Comparison of ENCODE assay signal across 17 cellular contexts in the genomic region with DNA sequence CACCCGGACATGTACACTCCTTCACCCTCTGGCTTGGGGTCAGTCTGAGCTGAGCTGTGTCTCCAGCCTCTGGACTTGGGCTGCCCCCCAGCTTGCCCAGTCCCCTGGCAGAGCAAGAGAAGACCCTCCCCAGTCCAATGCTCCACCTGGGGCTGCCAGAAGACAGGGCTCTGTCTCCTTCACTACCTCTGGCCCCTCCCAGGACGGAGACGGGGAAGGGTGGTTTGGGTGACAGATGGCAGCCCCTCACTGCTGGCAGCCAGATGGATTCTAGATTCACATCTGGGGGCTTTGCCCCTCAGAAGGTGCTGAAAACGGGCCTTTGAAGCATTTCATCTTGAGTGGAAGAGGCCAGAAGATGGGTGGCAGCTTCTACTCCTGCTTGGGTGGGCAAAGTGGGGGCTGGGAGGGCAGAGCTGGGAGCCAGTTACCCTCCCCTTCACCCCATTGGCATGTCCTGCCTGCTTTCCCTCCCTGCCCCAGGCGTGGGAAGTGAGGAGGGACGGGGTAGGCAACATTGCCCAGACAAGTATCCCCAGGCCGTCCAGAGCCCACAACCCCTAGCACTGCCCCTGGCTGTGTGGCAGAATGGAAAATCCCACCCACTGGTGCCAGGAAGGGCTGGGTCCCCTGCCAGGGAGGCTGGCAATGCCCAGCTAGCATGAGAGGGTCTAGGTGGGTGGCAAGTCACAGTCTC. TPM values are rescaled to one million over a fixed set of nuclear protein-coding genes. Genes with fewer than 3 reads are reported as not detected.
A peak's percentile ranks its signal among the peaks of the same experiment; 100 is the strongest.
DNase-seq lines count a peak whose midpoint lies in the region; ATAC-seq and TF ChIP-seq lines count a peak whose summit lies in the region.
"Had no signal": no experiment of that assay in that cellular context is flagged by ENCODE, and none has a peak within 500 bp of the region (broad histone marks: within the 10 kb centered on the region; RNA-seq: fewer than 3 reads in every experiment).

No MANE protein-coding gene starts in this region.

- H2BK120ac ChIP-seq in neuronal stem cell (ENCODE audit: low read depth, low read length): peak overlapping the region; percentile 2

- H3K27ac ChIP-seq in HCT116 (ENCODE audit: low read depth, low read length) (peak overlapping the region; percentile 27; the same call in 1 of the 2 replicates), esophagus (ENCODE audit: low read depth in 2 of 2, low read length in 1 of 2) (peak overlapping the region; percentile 16 to 19), neuronal stem cell (replicated peaks; ENCODE audit: low read length) (peak overlapping the region; percentile 57)
- H3K27ac ChIP-seq: VCaP had no signal

- H3K36me3 ChIP-seq in HCT116 (ENCODE audit: control insufficient read depth in 1 of 2, insufficient read depth in 2 of 2, low read length in 2 of 2) (no peaks in the 10 kb centered on the region), esophagus (ENCODE audit: control insufficient read depth in 2 of 2, insufficient read depth in 2 of 2, low read length in 1 of 2) (no peaks in the 10 kb centered on the region), neuronal stem cell (replicated peaks in 1 of 2; ENCODE audit: control insufficient read depth in 2 of 2, insufficient read depth in 2 of 2, low read length in 2 of 2) (peaks cover 0 to 14% of the 10 kb centered on the region in 2 donors)

- CTCF ChIA-PET in HCT116 (lab: Charles Lee): interaction anchor here (1.1 to 4.7 kb wide), 2 partner anchors 13 to 47 kb away, joined by 5 to 28 read pairs; a partner anchor contains a TSS

- POLR2A ChIA-PET in HCT116 (lab: Charles Lee): interaction anchor here (2.5 kb wide), 1 partner anchor 13 kb away, joined by 9 read pairs; a partner anchor contains a TSS

- peak overlapping the region; percentile 80 for H2BK15ac ChIP-seq in neuronal stem cell (ENCODE audit: low read length)

- H3K4me3 Mint-ChIP-seq in activated T-cell treated with anti-CD3 and anti-CD28 coated beads, Interleukin-2, amount 50 U/mL, for 24 hours: no peak overlapping the region
- H3K4me3 Mint-ChIP-seq: activated naive CD4-positive, alpha-beta T cell treated with anti-CD3 and anti-CD28 coated beads, Interleukin-2, amount 50 U/mL, for 24 hours; activated T-cell treated with anti-CD3 and anti-CD28 coated beads, Interleukin-2, amount 50 U/mL, for 4 hours; stimulated activated naive CD8-positive, alpha-beta T cell treated with anti-CD3 and anti-CD28 coated beads, Interleukin-15, Interleukin-2, amounts not matched to agents 100 ng/mL and 50 ng/mL, for 24 hours had no signal

- no TSS peak for BruUV-seq in HCT116 (replicated peaks; lab: Mats Ljungman, UMichigan)

- H3K27me3 Mint-ChIP-seq in activated T-cell treated with anti-CD3 and anti-CD28 coated beads, Interleukin-2, amount 50 U/mL, for 24 hours: peaks cover 46% of the 10 kb centered on the region

- no peaks in the 10 kb centered on the region for H3K79me2 ChIP-seq in HCT116 (ENCODE audit: insufficient read depth, low read length)

- H4K8ac ChIP-seq in neuronal stem cell (ENCODE audit: low read depth, low read length): peak overlapping the region; percentile 30

- H3K36me3 Mint-ChIP-seq in activated T-cell treated with anti-CD3 and anti-CD28 coated beads, Interleukin-2, amount 50 U/mL, for 24 hours (ENCODE audit: low read depth): no peaks in the 10 kb centered on the region
- H3K36me3 Mint-ChIP-seq: activated naive CD4-positive, alpha-beta T cell treated with anti-CD3 and anti-CD28 coated beads, Interleukin-2, amount 50 U/mL, for 24 hours had no signal

- no peak for TF ChIP-seq POLR2A in HCT116 (IDR thresholded peaks at IDR 0.05; ENCODE audit: borderline replicate concordance, extremely low read depth, insufficient read depth, insufficient read length)

- H3K9ac ChIP-seq in HCT116 (ENCODE audit: low read length) (peak overlapping the region; percentile 18; the same call in 1 of the 2 replicates), neuronal stem cell (ENCODE audit: low read depth, low read length, poor library complexity) (no peak overlapping the region)

- H2AK5ac ChIP-seq in neuronal stem cell (ENCODE audit: low read depth, low read length): peak overlapping the region; percentile 85

- H3K9me2 ChIP-seq in HCT116 (ENCODE audit: insufficient read depth): no peaks in the 10 kb centered on the region

- H3K27ac Mint-ChIP-seq in activated T-cell treated with anti-CD3 and anti-CD28 coated beads, Interleukin-2, amount 50 U/mL, for 24 hours: no peak overlapping the region
- H3K27ac Mint-ChIP-seq: activated naive CD4-positive, alpha-beta T cell treated with anti-CD3 and anti-CD28 coated beads, Interleukin-2, amount 50 U/mL, for 24 hours; endodermal cell; stimulated activated naive CD8-positive, alpha-beta T cell treated with anti-CD3 and anti-CD28 coated beads, Interleukin-15, Interleukin-2, amounts not matched to agents 100 ng/mL and 50 ng/mL, for 24 hours had no signal

- DNase-seq in HCT116 (ENCODE audit: low read depth, low spot score): no peak
- peak; percentile 62 to 91 for DNase-seq in NCI-H524 (lab: John Stamatoyannopoulos, UW)
- DNase-seq in neuronal stem cell (ENCODE audit: low spot score): no peak
- no peak for DNase-seq in NCI-H226
- no peak for DNase-seq in NCI-H2196 treated with DMSO at 0.1 percent for 48 hours (lab: John Stamatoyannopoulos, UW; ENCODE audit: unreplicated experiment)
- no peak for DNase-seq in activated T-cell treated with anti-CD3 and anti-CD28 coated beads, Interleukin-2, amount 50 U/mL, for 24 hours
- DNase-seq: activated CD4-positive, alpha-beta T cell treated with anti-CD3 and anti-CD28 coated beads, Interleukin-2, amount 50 U/mL, for 48 hours; activated T-cell treated with anti-CD3 and anti-CD28 coated beads, Interleukin-2, amount 50 U/mL, for 4 hours; hippocampal formation; NK-92 treated with Interleukin-12 subunit alpha and Interleukin-12 subunit beta, amount 100 ng/mL, for 24 hours; occipital lobe had no signal

- H3K79me1 ChIP-seq in neuronal stem cell (ENCODE audit: low read depth, low read length): no peaks in the 10 kb centered on the region

- 53 to 56% methylated on average over 7 of the region's 7 CpGs for WGBS in esophagus, 2 donors
- WGBS in neuronal stem cell (ENCODE audit: extremely low coverage in 2 of 2, insufficient read length in 2 of 2, insufficient replicate concordance in 1 of 2), 2 donors: no CpG with 5 or more reads among the region's 7 CpGs

- TF ChIP-seq CTCF in HCT116 (IDR thresholded peaks at IDR 0.05 in 2 of 3, conservative IDR thresholded peaks at IDR 0.05 in 1 of 3; ENCODE audit: borderline replicate concordance in 1 of 3, insufficient read depth in 1 of 3, low read depth in 2 of 3, low read length in 2 of 3): no peak

- H4K20me1 ChIP-seq in HCT116 (ENCODE audit: insufficient read depth): no peaks in the 10 kb centered on the region

- H3K14ac ChIP-seq in neuronal stem cell (ENCODE audit: low read length): peak overlapping the region; percentile 27

- H3K23ac ChIP-seq in neuronal stem cell (ENCODE audit: low read depth, low read length, poor library complexity): peak overlapping the region; percentile 40

- H3K9me3 ChIP-seq in HCT116 (ENCODE audit: control insufficient read depth in 1 of 2, insufficient read depth in 1 of 2, low read depth in 1 of 2, low read length in 2 of 2) (no peaks in the 10 kb centered on the region), esophagus (ENCODE audit: control insufficient read depth in 2 of 2, insufficient read depth in 1 of 2, low read depth in 1 of 2, low read length in 1 of 2) (no peaks in the 10 kb centered on the region), neuronal stem cell (replicated peaks in 1 of 2; ENCODE audit: control insufficient read depth in 2 of 2, insufficient read depth in 1 of 2, low read depth in 1 of 2, low read length in 2 of 2) (no peaks in the 10 kb centered on the region)

- H4K91ac ChIP-seq in neuronal stem cell (ENCODE audit: low read depth, low read length, poor library complexity): peak overlapping the region; percentile 68

- H2BK5ac ChIP-seq in neuronal stem cell (ENCODE audit: low read length): no peak overlapping the region

- TF ChIP-seq RAD21 in HCT116 (IDR thresholded peaks at IDR 0.05; ENCODE audit: low read depth): no peak

- H2AFZ ChIP-seq in HCT116 (ENCODE audit: low read depth, low read length, poor library complexity, severe bottlenecking): peak overlapping the region; percentile 79
- peak overlapping the region; percentile 70 for H2AFZ ChIP-seq in neuronal stem cell (ENCODE audit: low read length)

- H3K4me1 Mint-ChIP-seq in activated T-cell treated with anti-CD3 and anti-CD28 coated beads, Interleukin-2, amount 50 U/mL, for 24 hours (ENCODE audit: low read depth): no peaks in the 10 kb centered on the region
- H3K4me1 Mint-ChIP-seq: activated naive CD4-positive, alpha-beta T cell treated with anti-CD3 and anti-CD28 coated beads, Interleukin-2, amount 50 U/mL, for 24 hours had no signal

- no peak overlapping the region for H3K4ac ChIP-seq in neuronal stem cell (ENCODE audit: low read length)

- H3K4me2 ChIP-seq in HCT116 (ENCODE audit: low read length) (peak overlapping the region; percentile 74), neuronal stem cell (ENCODE audit: insufficient read depth, low read length, poor library complexity, severe bottlenecking) (no peak overlapping the region)

- H3K27me3 ChIP-seq in HCT116 (ENCODE audit: insufficient read depth, low read length) (no peaks in the 10 kb centered on the region), esophagus (ENCODE audit: control insufficient read depth in 1 of 2, insufficient read depth in 2 of 2, low read length in 2 of 2) (no peaks in the 10 kb centered on the region), neuronal stem cell (ENCODE audit: control insufficient read depth in 3 of 3, insufficient read depth in 3 of 3, low read depth in 1 of 3, low read length in 3 of 3) (peaks cover 0 to 15% (median 0%) of the 10 kb centered on the region in 3 experiments)

- RAD21 ChIA-PET in HCT116 (lab: Charles Lee; ENCODE audit: low non-redundant PET in 1 of 2, low total read pairs in 2 of 2, uncharacterized antibody in 2 of 2, unreplicated experiment in 2 of 2): interaction anchor here in 1 of 2 experiments (0.5 kb wide), 1 partner anchor 33 kb away, joined by 3 read pairs; no protein-coding TSS in a partner anchor

- no peak for ATAC-seq in HCT116
- ATAC-seq in HG02623 (IDR thresholded peaks at IDR 0.05; ENCODE audit: unreplicated experiment): no peak
- ATAC-seq: activated T-cell treated with anti-CD3 and anti-CD28 coated beads, Interleukin-2, amount 50 U/mL, for 4 hours had no signal

- peak overlapping the region; percentile 85 for H3K18ac ChIP-seq in neuronal stem cell (ENCODE audit: low read length)

- H3K4me1 ChIP-seq in HCT116 (ENCODE audit: control insufficient read depth in 1 of 2, insufficient read depth in 2 of 2, low read length in 2 of 2) (peaks cover 21 to 25% of the 10 kb centered on the region in 2 experiments), esophagus (ENCODE audit: control insufficient read depth in 2 of 2, insufficient read depth in 2 of 2, low read length in 1 of 2) (peaks cover 0 to 14% of the 10 kb centered on the region in 2 donors), neuronal stem cell (ENCODE audit: control insufficient read depth in 2 of 2, insufficient read depth in 1 of 2, low read depth in 1 of 2, low read length in 2 of 2) (peaks cover 12 to 22% of the 10 kb centered on the region in 2 donors)

- intact Hi-C loops in HCT116 (cut with micrococcal nuclease): no loop called here

- H3K4me3 ChIP-seq in HCT116 (replicated peaks in 1 of 2; ENCODE audit: low read depth in 1 of 2, low read length in 2 of 2) (peak overlapping the region in 1 of 2 experiments; percentile 37; a peak in 3 of 4 replicates), esophagus (ENCODE audit: low read depth in 1 of 2, low read length in 2 of 2) (no peak overlapping the region), neuronal stem cell (ENCODE audit: low read length in 2 of 2) (no peak overlapping the region)

- peak overlapping the region; percentile 98 for H2BK12ac ChIP-seq in neuronal stem cell (ENCODE audit: low read length)

- H3K9me3 Mint-ChIP-seq in activated T-cell treated with anti-CD3 and anti-CD28 coated beads, Interleukin-2, amount 50 U/mL, for 24 hours: no peaks in the 10 kb centered on the region
- H3K9me3 Mint-ChIP-seq: activated naive CD4-positive, alpha-beta T cell treated with anti-CD3 and anti-CD28 coated beads, Interleukin-2, amount 50 U/mL, for 24 hours; activated T-cell treated with anti-CD3 and anti-CD28 coated beads, Interleukin-2, amount 50 U/mL, for 4 hours; endodermal cell; stimulated activated naive CD8-positive, alpha-beta T cell treated with anti-CD3 and anti-CD28 coated beads, Interleukin-15, Interleukin-2, amounts not matched to agents 100 ng/mL and 50 ng/mL, for 24 hours had no signal

RNA-seq across cellular contexts. Expression of a gene that starts 13.9 kb away (rescaled TPM):
- total RNA-seq in HCT116 (2021; ENCODE audit: unreplicated experiment): 6.1 TPM
- polyA plus RNA-seq in HCT116 (2012): 6.0 and 8.4 TPM in 2 replicates
- polyA plus RNA-seq in esophagus: 1 to 10 TPM; 2.0 to 5.6 TPM
- polyA plus RNA-seq in neuronal stem cell (2013, experiment 1 of 2): 29.4 TPM
- polyA plus RNA-seq in neuronal stem cell (2013, experiment 2 of 2): 29.5 TPM

Comparison
In these comparisons a context has a peak if more than half of its experiments do, and no peak if none do; other contexts are left out.
1. DNase-seq: peak in NCI-H524 (2 of 2); none in HCT116 (single experiment), neuronal stem cell (single experiment), NCI-H226 (single experiment), NCI-H2196 treated with DMSO at 0.1 percent for 48 hours (single experiment) and activated T-cell treated with anti-CD3 and anti-CD28 coated beads, Interleukin-2, amount 50 U/mL, for 24 hours (single experiment).
2. Peak in every context shown above with its lines, with median percentiles within 50 percentile points of each other: H3K27ac ChIP-seq.